Comparison of ENCODE assay signal across 33 cellular contexts in genomic region chr22:24801906-24802504, GRCh38. TPM values are rescaled to one million over a fixed set of nuclear protein-coding genes. Genes with fewer than 3 reads are reported as not detected.
A peak's percentile ranks its signal among the peaks of the same experiment; 100 is the strongest.
DNase-seq lines count a peak whose midpoint lies in the region; ATAC-seq and TF ChIP-seq lines count a peak whose summit lies in the region.
"Had no signal": no experiment of that assay in that cellular context is flagged by ENCODE, and none has a peak within 500 bp of the region (broad histone marks: within the 10 kb centered on the region; RNA-seq: fewer than 3 reads in every experiment).

No MANE protein-coding gene starts in this region.

- peaks cover 0 to 13% (median 8%) of the 10 kb centered on the region in 9 donors for H3K4me1 ChIP-seq in heart right ventricle
- H3K4me1 ChIP-seq: colonic mucosa, uterus had no signal

- no peak overlapping the region for H3K27ac ChIP-seq in heart right ventricle
- H3K27ac ChIP-seq: BLaER1 treated with 17β-estradiol and CSF1 and Interleukin-3, amounts not matched to agents 10 nM and 100 nM; colonic mucosa; suprapubic skin; uterus had no signal

- no peak for TF ChIP-seq CTCF in heart right ventricle (IDR thresholded peaks at IDR 0.05)

- H3K36me3 ChIP-seq in heart right ventricle, result no peaks in the 10 kb centered on the region
- H3K36me3 ChIP-seq: BLaER1 treated with 17β-estradiol and CSF1 and Interleukin-3, amounts not matched to agents 10 nM and 100 nM; colonic mucosa; suprapubic skin; uterus had no signal

- no peak for DNase-seq in activated naive CD4-positive, alpha-beta T cell treated with anti-CD3 and anti-CD28 coated beads, Interleukin-2, amount 50 U/mL, for 72 hours (ENCODE audit: low spot score in 2 of 2)
- DNase-seq in activated naive CD4-positive, alpha-beta T cell treated with Interleukin-2 at 50 U/mL for 16 hours, result no peak
- DNase-seq in HuH-7.5 (ENCODE audit: low spot score), result peak; percentile 47
- peak; percentile 19 for DNase-seq in stimulated activated CD4-positive, alpha-beta T cell treated with anti-CD3 and anti-CD28 coated beads, Interleukin-4, amount 100 ng/mL, for 24 hours
- DNase-seq in ureter (ENCODE audit: low spot score), result no peak
- no peak for DNase-seq in heart right ventricle
- DNase-seq in NCI-H446 (lab: John Stamatoyannopoulos, UW), result no peak
- DNase-seq: activated CD4-positive, alpha-beta T cell treated with anti-CD3 and anti-CD28 coated beads, Interleukin-2, amount 50 U/mL, for 4 hours; anterior cingulate cortex; Calu3; colonic mucosa; DND-41; effector memory CD4-positive, alpha-beta T cell; erythroblast; glutamatergic neuron; Karpas-422; naive B cell; NCI-H1436; NCI-H82; occipital lobe; SK-N-SH; stimulated activated naive CD4-positive, alpha-beta T cell; uterus had no signal

- no peaks in the 10 kb centered on the region for H3K27me3 Mint-ChIP-seq in activated T-helper 17 cell treated with anti-CD3 and anti-CD28 coated beads, Interleukin-2, amount 50 U/mL, for 72 hours
- H3K27me3 Mint-ChIP-seq: activated naive CD8-positive, alpha-beta T cell had no signal

- intact Hi-C loops in heart right ventricle (cut with DNase I), result loop anchor here in 2 of 10 donors (5.0 kb wide), 2 partner anchors 40 to 50 kb away; no protein-coding TSS in a partner anchor

- no peak overlapping the region for H3K4me3 ChIP-seq in heart right ventricle
- H3K4me3 ChIP-seq: BLaER1 treated with 17β-estradiol and CSF1 and Interleukin-3, amounts not matched to agents 10 nM and 100 nM; colonic mucosa; suprapubic skin; uterus had no signal

- peaks cover 0 to 8% (median 0%) of the 10 kb centered on the region in 7 donors for H3K27me3 ChIP-seq in heart right ventricle
- H3K27me3 ChIP-seq: BLaER1 treated with 17β-estradiol and CSF1 and Interleukin-3, amounts not matched to agents 10 nM and 100 nM; colonic mucosa; suprapubic skin; uterus had no signal

- H3K9me3 ChIP-seq in heart right ventricle, result no peaks in the 10 kb centered on the region
- H3K9me3 ChIP-seq: BLaER1 treated with 17β-estradiol and CSF1 and Interleukin-3, amounts not matched to agents 10 nM and 100 nM; colonic mucosa; SK-N-SH; suprapubic skin; uterus had no signal

- no peaks in the 10 kb centered on the region for H3K36me3 Mint-ChIP-seq in activated naive CD4-positive, alpha-beta T cell treated with anti-CD3 and anti-CD28 coated beads, Interleukin-2, amount 50 U/mL, for 72 hours
- H3K36me3 Mint-ChIP-seq in activated T-helper 17 cell treated with anti-CD3 and anti-CD28 coated beads, Interleukin-2, amount 50 U/mL, for 72 hours (ENCODE audit: low read depth), result no peaks in the 10 kb centered on the region
- H3K36me3 Mint-ChIP-seq: activated naive CD8-positive, alpha-beta T cell; mesothelial cell of epicardium; naive B cell had no signal

- no peak overlapping the region for H3K27ac Mint-ChIP-seq in activated naive CD4-positive, alpha-beta T cell treated with anti-CD3 and anti-CD28 coated beads, Interleukin-2, amount 50 U/mL, for 72 hours
- H3K27ac Mint-ChIP-seq in activated T-helper 17 cell treated with anti-CD3 and anti-CD28 coated beads, Interleukin-2, amount 50 U/mL, for 72 hours, result peak overlapping the region; percentile 44
- H3K27ac Mint-ChIP-seq: activated naive CD8-positive, alpha-beta T cell; mesothelial cell of epicardium had no signal

- H3K4me3 Mint-ChIP-seq in activated T-helper 17 cell treated with anti-CD3 and anti-CD28 coated beads, Interleukin-2, amount 50 U/mL, for 72 hours, result peak overlapping the region; percentile 21
- H3K4me3 Mint-ChIP-seq: activated naive CD8-positive, alpha-beta T cell; mesothelial cell of epicardium; naive B cell had no signal

- H3K4me1 Mint-ChIP-seq in activated T-helper 17 cell treated with anti-CD3 and anti-CD28 coated beads, Interleukin-2, amount 50 U/mL, for 72 hours, result peaks cover 13% of the 10 kb centered on the region
- H3K4me1 Mint-ChIP-seq: naive B cell had no signal

- WGBS in heart right ventricle, 2 donors, result 76 to 80% methylated on average over 7 of the region's 7 CpGs

- no peaks in the 10 kb centered on the region for H3K9me3 Mint-ChIP-seq in activated naive CD4-positive, alpha-beta T cell treated with anti-CD3 and anti-CD28 coated beads, Interleukin-2, amount 50 U/mL, for 72 hours
- no peaks in the 10 kb centered on the region for H3K9me3 Mint-ChIP-seq in activated T-helper 17 cell treated with anti-CD3 and anti-CD28 coated beads, Interleukin-2, amount 50 U/mL, for 72 hours
- H3K9me3 Mint-ChIP-seq: mesothelial cell of epicardium had no signal

- peak; percentile 25 to 36 for ATAC-seq in activated naive CD4-positive, alpha-beta T cell treated with anti-CD3 and anti-CD28 coated beads, Interleukin-2, amount 50 U/mL, for 72 hours
- ATAC-seq in activated T-helper 17 cell treated with anti-CD3 and anti-CD28 coated beads, Interleukin-2, amount 50 U/mL, for 72 hours (replicated peaks), result peak; percentile 69
- no peak for ATAC-seq in heart right ventricle

RNA-seq across cellular contexts. Expression of gene SGSM1, which starts 4.0 kb away (rescaled TPM):
- under 1 TPM; 0.19 to 0.20 TPM for total RNA-seq in activated naive CD4-positive, alpha-beta T cell treated with anti-CD3 and anti-CD28 coated beads, Interleukin-2, amount 50 U/mL, for 72 hours
- total RNA-seq in activated T-helper 17 cell treated with anti-CD3 and anti-CD28 coated beads, Interleukin-2, amount 50 U/mL, for 72 hours, result 1 to 10 TPM in 1 of 2 donors, under 1 TPM in 1; 0.52 to 1.3 TPM
- total RNA-seq in ureter (10.6 TPM), heart right ventricle (10 to 100 TPM in 1 of 10 donors, 1 to 10 TPM in 9; 5.5 to 14.3 (median 8.3) TPM)
- polyA plus RNA-seq in heart right ventricle, result 1 to 10 TPM; 1.1 to 7.2 TPM
- polyA plus RNA-seq: AG04450, keratinocyte had no signal

RNA-seq across cellular contexts. Expression of gene PIWIL3, which starts 27.5 kb away (rescaled TPM):
- total RNA-seq in activated naive CD4-positive, alpha-beta T cell treated with anti-CD3 and anti-CD28 coated beads, Interleukin-2, amount 50 U/mL, for 72 hours, result not detected
- not detected for total RNA-seq in activated T-helper 17 cell treated with anti-CD3 and anti-CD28 coated beads, Interleukin-2, amount 50 U/mL, for 72 hours
- total RNA-seq in ureter (not detected), heart right ventricle (not detected)
- polyA plus RNA-seq in heart right ventricle, result not detected
- total RNA-seq: Calu3; colonic mucosa; liver; mesothelial cell of epicardium; skeletal muscle tissue; suprapubic skin; T-helper 2 cell treated with Interferon-gamma antibody and Interleukin-4, amounts not matched to agents 100 ng/mL and 5 ng/mL, for 36 hours; uterus had no signal
- polyA plus RNA-seq: keratinocyte, liver, SK-N-SH had no signal

Comparison
In these comparisons a context has a peak if more than half of its experiments do, and no peak if none do; other contexts are left out.
1. ATAC-seq: peak in activated naive CD4-positive, alpha-beta T cell treated with anti-CD3 and anti-CD28 coated beads, Interleukin-2, amount 50 U/mL, for 72 hours (2 of 2) and activated T-helper 17 cell treated with anti-CD3 and anti-CD28 coated beads, Interleukin-2, amount 50 U/mL, for 72 hours (single experiment); none in heart right ventricle (0 of 8).
2. DNase-seq: peak in HuH-7.5 (single experiment) and stimulated activated CD4-positive, alpha-beta T cell treated with anti-CD3 and anti-CD28 coated beads, Interleukin-4, amount 100 ng/mL, for 24 hours (single experiment); none in activated naive CD4-positive, alpha-beta T cell treated with anti-CD3 and anti-CD28 coated beads, Interleukin-2, amount 50 U/mL, for 72 hours (0 of 2), activated naive CD4-positive, alpha-beta T cell treated with Interleukin-2 at 50 U/mL for 16 hours (single experiment), ureter (single experiment), heart right ventricle (0 of 2) and NCI-H446 (0 of 2).